In the genomic region with DNA sequence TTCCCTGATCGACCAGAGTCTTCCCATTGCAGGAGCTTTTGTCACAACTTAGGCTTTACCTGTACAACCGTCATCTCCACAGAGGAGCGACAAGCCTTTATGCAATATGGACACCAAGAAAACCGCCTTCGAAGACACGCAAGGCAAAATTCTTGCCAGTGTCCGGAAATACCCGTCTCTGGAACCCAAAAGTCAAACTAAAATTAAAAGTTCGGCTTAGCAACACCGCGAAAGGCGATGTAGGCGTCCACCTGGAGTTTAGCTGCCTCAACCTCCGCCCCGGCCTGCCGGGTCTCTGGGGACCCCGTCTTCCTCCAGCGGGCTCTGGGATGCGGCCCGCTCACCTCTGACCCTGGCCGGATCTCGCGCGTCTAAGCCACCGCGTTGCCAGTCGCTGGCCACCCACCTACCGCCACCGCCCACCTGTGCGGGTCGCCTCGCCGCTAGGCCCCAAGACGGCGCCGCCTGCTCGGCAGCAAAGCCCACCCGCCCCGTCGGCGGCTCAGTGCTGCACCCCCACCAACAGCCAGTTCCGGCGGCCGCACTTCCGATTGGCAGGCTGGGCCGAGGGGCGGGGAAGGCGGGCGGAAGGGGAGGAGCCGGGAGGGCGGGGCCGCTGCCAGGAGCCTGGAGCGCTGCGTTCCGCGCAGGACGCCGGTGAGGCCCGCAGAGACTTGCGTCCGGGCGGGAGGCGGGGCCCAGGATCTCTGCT, we compare ENCODE assay signal across 1 cellular context.
TF ChIP-seq lines count a peak whose summit lies in the region.

SUPT20H (minus strand) TSS at position 553 of the 712 bp plus-strand sequence. CDS start 8,198 bp downstream, outside the sequence.

TF ChIP-seq in K562, 482 proteins besides CTCF, POLR2A, EP300 and RAD21 (continued from another document and continues in another):
- TF ChIP-seq ZBTB40 (IDR thresholded peaks at IDR 0.05) (peak; percentile 87), ZBTB40 (CRISPR knock-in tag; IDR thresholded peaks at IDR 0.05) (no peak), MAFK (IDR thresholded peaks at IDR 0.05; ENCODE audit: low read length) (no peak), NCOA6 (IDR thresholded peaks at IDR 0.05) (peak; percentile 91), XRCC4 (IDR thresholded peaks at IDR 0.05; ENCODE audit: extremely low read depth, insufficient read depth, insufficient read length) (no peak), MITF (IDR thresholded peaks at IDR 0.05) (no peak), TEAD4 (IDR thresholded peaks at IDR 0.05; ENCODE audit: low read length) (no peak), TEAD4 (CRISPR knock-in tag; IDR thresholded peaks at IDR 0.05; ENCODE audit: borderline replicate concordance) (no peak), YY1 (IDR thresholded peaks at IDR 0.05; ENCODE audit: borderline replicate concordance in 1 of 3, control insufficient read depth in 1 of 3, extremely low read depth in 1 of 3, insufficient read depth in 3 of 3, insufficient read length in 1 of 3, insufficient replicate concordance in 2 of 3, low read depth in 1 of 3, low read length in 2 of 3) (peak in 1 of 3 experiments; percentile 49), ZNF740 (CRISPR knock-in tag; IDR thresholded peaks at IDR 0.05) (peak; percentile 96), ZNF740 (tag; IDR thresholded peaks at IDR 0.05) (peak in 1 of 2 experiments; percentile 82; a peak in 1 of 4 replicates), MYC (IDR thresholded peaks at IDR 0.05; ENCODE audit: low read depth, low read length) (no peak), MYC (CRISPR knock-in tag; IDR thresholded peaks at IDR 0.05; ENCODE audit: borderline replicate concordance, low read depth) (0 out of 2 replicates have a peak, but pooled peaks have one; percentile 27), SIX5 (IDR thresholded peaks at IDR 0.05; ENCODE audit: borderline replicate concordance in 1 of 2, insufficient read depth in 1 of 2, low read depth in 1 of 2, low read length in 2 of 2) (no peak), KDM2B (CRISPR knock-in tag; IDR thresholded peaks at IDR 0.05) (no peak), COPS2 (conservative IDR thresholded peaks at IDR 0.05) (no peak), NR4A1 (CRISPR knock-in tag; IDR thresholded peaks at IDR 0.05) (no peak), NR4A1 (tag; IDR thresholded peaks at IDR 0.05) (0 out of 2 replicates have a peak, but pooled peaks have one; percentile 32), MYBL2 (IDR thresholded peaks at IDR 0.05; ENCODE audit: low read depth) (no peak), MYBL2 (CRISPR knock-in tag; IDR thresholded peaks at IDR 0.05; ENCODE audit: borderline replicate concordance) (no peak), HNRNPLL (IDR thresholded peaks at IDR 0.05; ENCODE audit: low read depth, low read length, poor library complexity, severe bottlenecking) (peak; percentile 30), NEUROD1 (IDR thresholded peaks at IDR 0.05; ENCODE audit: borderline replicate concordance, low read depth, low read length, partially characterized antibody) (no peak), THAP7 (CRISPR knock-in tag; IDR thresholded peaks at IDR 0.05) (0 out of 2 replicates have a peak, but pooled peaks have one; percentile 29), ZFX (CRISPR knock-in tag; IDR thresholded peaks at IDR 0.05) (peak; percentile 92), CXXC5 (CRISPR knock-in tag; IDR thresholded peaks at IDR 0.05) (peak; percentile 75), ATF7 (IDR thresholded peaks at IDR 0.05) (0 out of 2 replicates have a peak, but pooled peaks have one; percentile 9), RNF2 (IDR thresholded peaks at IDR 0.05) (no peak), RBFOX2 (IDR thresholded peaks at IDR 0.05; ENCODE audit: low read depth, low read length) (peak; percentile 88), DIDO1 (tag; IDR thresholded peaks at IDR 0.05; ENCODE audit: low read depth) (no peak), HCFC1 (IDR thresholded peaks at IDR 0.05; ENCODE audit: low read depth, low read length) (peak; percentile 55; the same call in 1 of the 2 replicates), POLR2AphosphoS5 (IDR thresholded peaks at IDR 0.05; ENCODE audit: control insufficient read depth, insufficient read depth, low read depth, low read length) (peak; percentile 72), ELF1 (tag; IDR thresholded peaks at IDR 0.05) (no peak), ZNF766 (CRISPR knock-in tag; conservative IDR thresholded peaks at IDR 0.05) (no peak), NFYB (IDR thresholded peaks at IDR 0.05; ENCODE audit: extremely low read depth, insufficient read length) (no peak), CBX1 (IDR thresholded peaks at IDR 0.05; ENCODE audit: low read depth) (no peak), L3MBTL2 (IDR thresholded peaks at IDR 0.05) (0 out of 2 replicates have a peak, but pooled peaks have one; percentile 12), MTA3 (IDR thresholded peaks at IDR 0.05; ENCODE audit: borderline replicate concordance) (no peak), JUND (IDR thresholded peaks at IDR 0.05; ENCODE audit: borderline replicate concordance, low read depth, low read length) (no peak), JUND (tag; IDR thresholded peaks at IDR 0.05; ENCODE audit: borderline replicate concordance, low read depth, low read length) (no peak), NR3C1 (CRISPR knock-in tag; IDR thresholded peaks at IDR 0.05) (no peak), CREM (IDR thresholded peaks at IDR 0.05; ENCODE audit: low read depth) (peak; percentile 53; the same call in 1 of the 2 replicates), SAFB2 (IDR thresholded peaks at IDR 0.05; ENCODE audit: borderline replicate concordance, low read depth, low read length, severe bottlenecking) (no peak), CBX3 (IDR thresholded peaks at IDR 0.05; ENCODE audit: borderline replicate concordance in 1 of 2, low read length in 2 of 2) (no peak), MXI1 (IDR thresholded peaks at IDR 0.05; ENCODE audit: low read depth, low read length) (no peak)
- TF ChIP-seq, protein P1, sequence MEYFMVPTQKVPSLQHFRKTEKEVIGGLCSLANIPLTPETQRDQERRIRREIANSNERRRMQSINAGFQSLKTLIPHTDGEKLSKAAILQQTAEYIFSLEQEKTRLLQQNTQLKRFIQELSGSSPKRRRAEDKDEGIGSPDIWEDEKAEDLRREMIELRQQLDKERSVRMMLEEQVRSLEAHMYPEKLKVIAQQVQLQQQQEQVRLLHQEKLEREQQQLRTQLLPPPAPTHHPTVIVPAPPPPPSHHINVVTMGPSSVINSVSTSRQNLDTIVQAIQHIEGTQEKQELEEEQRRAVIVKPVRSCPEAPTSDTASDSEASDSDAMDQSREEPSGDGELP (CRISPR knock-in tag; IDR thresholded peaks at IDR 0.05; ENCODE audit: borderline replicate concordance): peak; percentile 76
- TF ChIP-seq, protein P2, sequence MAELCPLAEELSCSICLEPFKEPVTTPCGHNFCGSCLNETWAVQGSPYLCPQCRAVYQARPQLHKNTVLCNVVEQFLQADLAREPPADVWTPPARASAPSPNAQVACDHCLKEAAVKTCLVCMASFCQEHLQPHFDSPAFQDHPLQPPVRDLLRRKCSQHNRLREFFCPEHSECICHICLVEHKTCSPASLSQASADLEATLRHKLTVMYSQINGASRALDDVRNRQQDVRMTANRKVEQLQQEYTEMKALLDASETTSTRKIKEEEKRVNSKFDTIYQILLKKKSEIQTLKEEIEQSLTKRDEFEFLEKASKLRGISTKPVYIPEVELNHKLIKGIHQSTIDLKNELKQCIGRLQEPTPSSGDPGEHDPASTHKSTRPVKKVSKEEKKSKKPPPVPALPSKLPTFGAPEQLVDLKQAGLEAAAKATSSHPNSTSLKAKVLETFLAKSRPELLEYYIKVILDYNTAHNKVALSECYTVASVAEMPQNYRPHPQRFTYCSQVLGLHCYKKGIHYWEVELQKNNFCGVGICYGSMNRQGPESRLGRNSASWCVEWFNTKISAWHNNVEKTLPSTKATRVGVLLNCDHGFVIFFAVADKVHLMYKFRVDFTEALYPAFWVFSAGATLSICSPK (IDR thresholded peaks at IDR 0.05; ENCODE audit: borderline replicate concordance): no peak
- TF ChIP-seq, protein P3, sequence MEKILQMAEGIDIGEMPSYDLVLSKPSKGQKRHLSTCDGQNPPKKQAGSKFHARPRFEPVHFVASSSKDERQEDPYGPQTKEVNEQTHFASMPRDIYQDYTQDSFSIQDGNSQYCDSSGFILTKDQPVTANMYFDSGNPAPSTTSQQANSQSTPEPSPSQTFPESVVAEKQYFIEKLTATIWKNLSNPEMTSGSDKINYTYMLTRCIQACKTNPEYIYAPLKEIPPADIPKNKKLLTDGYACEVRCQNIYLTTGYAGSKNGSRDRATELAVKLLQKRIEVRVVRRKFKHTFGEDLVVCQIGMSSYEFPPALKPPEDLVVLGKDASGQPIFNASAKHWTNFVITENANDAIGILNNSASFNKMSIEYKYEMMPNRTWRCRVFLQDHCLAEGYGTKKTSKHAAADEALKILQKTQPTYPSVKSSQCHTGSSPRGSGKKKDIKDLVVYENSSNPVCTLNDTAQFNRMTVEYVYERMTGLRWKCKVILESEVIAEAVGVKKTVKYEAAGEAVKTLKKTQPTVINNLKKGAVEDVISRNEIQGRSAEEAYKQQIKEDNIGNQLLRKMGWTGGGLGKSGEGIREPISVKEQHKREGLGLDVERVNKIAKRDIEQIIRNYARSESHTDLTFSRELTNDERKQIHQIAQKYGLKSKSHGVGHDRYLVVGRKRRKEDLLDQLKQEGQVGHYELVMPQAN (IDR thresholded peaks at IDR 0.05; ENCODE audit: borderline replicate concordance): peak; percentile 28; the same call in 1 of the 2 replicates
